1 cellular context compared by ENCODE assay signal in the genomic region with DNA sequence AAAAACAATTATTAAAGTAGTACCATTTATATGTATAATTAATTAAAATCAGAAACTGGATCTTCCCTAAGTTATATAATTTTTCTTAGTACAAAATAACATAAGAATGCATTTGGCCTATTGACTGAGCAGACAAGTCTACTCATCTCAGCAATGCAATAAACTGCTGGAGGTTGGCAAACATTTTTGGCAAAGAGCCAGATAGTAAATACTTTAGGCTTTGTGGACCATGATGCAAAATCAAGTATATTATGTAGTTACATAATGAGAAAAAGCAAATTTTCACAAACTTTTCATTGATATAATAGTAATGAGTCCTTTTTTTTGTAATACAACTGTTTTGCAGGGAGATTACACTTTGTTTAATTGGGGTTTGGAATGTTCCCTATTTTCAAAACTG.
A peak's percentile ranks its signal among the peaks of the same experiment; 100 is the strongest.
TF ChIP-seq lines count a peak whose summit lies in the region.

No MANE protein-coding gene starts in this region.

TF ChIP-seq in HEK293, 187 proteins besides CTCF, POLR2A, EP300 and RAD21 (continued from another document and continues in another):
- TF ChIP-seq, protein P1, sequence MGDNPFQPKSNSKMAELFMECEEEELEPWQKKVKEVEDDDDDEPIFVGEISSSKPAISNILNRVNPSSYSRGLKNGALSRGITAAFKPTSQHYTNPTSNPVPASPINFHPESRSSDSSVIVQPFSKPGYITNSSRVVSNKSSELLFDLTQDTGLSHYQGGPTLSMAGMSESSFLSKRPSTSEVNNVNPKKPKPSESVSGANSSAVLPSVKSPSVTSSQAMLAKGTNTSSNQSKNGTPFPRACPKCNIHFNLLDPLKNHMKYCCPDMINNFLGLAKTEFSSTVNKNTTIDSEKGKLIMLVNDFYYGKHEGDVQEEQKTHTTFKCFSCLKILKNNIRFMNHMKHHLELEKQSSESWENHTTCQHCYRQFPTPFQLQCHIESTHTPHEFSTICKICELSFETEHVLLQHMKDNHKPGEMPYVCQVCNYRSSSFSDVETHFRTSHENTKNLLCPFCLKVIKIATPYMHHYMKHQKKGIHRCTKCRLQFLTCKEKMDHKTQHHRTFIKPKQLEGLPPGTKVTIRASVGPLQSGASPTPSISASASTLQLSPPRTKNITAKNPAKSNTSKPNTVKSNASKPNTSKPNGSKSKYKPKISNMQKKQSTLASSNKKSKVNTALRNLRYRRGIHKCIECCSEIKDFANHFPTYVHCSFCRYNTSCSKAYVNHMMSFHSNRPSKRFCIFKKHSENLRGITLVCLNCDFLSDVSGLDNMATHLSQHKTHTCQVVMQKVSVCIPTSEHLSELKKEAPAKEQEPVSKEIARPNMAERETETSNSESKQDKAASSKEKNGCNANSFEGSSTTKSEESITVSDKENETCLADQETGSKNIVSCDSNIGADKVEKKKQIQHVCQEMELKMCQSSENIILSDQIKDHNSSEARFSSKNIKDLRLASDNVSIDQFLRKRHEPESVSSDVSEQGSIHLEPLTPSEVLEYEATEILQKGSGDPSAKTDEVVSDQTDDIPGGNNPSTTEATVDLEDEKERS (tag by site-specific recombination; IDR thresholded peaks at IDR 0.05): no peak
- TF ChIP-seq ZNF184 (tag by site-specific recombination; IDR thresholded peaks at IDR 0.05): peak; percentile 79; the same call in 1 of the 2 replicates
- no peak for TF ChIP-seq OVOL3 (tag by site-specific recombination; IDR thresholded peaks at IDR 0.05)
- no peak for TF ChIP-seq ZNF302 (tag by site-specific recombination; IDR thresholded peaks at IDR 0.05; ENCODE audit: low read depth)
- peak; percentile 43; the same call in 1 of the 2 replicates for TF ChIP-seq ZNF214 (tag by site-specific recombination; IDR thresholded peaks at IDR 0.05; ENCODE audit: borderline replicate concordance)
- TF ChIP-seq ZNF324 (tag by site-specific recombination; IDR thresholded peaks at IDR 0.05): no peak
- TF ChIP-seq SP3 (tag by site-specific recombination; IDR thresholded peaks at IDR 0.05): no peak
- TF ChIP-seq, protein P2, sequence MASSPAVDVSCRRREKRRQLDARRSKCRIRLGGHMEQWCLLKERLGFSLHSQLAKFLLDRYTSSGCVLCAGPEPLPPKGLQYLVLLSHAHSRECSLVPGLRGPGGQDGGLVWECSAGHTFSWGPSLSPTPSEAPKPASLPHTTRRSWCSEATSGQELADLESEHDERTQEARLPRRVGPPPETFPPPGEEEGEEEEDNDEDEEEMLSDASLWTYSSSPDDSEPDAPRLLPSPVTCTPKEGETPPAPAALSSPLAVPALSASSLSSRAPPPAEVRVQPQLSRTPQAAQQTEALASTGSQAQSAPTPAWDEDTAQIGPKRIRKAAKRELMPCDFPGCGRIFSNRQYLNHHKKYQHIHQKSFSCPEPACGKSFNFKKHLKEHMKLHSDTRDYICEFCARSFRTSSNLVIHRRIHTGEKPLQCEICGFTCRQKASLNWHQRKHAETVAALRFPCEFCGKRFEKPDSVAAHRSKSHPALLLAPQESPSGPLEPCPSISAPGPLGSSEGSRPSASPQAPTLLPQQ (tag by site-specific recombination; IDR thresholded peaks at IDR 0.05): no peak
- TF ChIP-seq, protein P3, sequence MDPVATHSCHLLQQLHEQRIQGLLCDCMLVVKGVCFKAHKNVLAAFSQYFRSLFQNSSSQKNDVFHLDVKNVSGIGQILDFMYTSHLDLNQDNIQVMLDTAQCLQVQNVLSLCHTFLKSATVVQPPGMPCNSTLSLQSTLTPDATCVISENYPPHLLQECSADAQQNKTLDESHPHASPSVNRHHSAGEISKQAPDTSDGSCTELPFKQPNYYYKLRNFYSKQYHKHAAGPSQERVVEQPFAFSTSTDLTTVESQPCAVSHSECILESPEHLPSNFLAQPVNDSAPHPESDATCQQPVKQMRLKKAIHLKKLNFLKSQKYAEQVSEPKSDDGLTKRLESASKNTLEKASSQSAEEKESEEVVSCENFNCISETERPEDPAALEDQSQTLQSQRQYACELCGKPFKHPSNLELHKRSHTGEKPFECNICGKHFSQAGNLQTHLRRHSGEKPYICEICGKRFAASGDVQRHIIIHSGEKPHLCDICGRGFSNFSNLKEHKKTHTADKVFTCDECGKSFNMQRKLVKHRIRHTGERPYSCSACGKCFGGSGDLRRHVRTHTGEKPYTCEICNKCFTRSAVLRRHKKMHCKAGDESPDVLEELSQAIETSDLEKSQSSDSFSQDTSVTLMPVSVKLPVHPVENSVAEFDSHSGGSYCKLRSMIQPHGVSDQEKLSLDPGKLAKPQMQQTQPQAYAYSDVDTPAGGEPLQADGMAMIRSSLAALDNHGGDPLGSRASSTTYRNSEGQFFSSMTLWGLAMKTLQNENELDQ (tag by site-specific recombination; IDR thresholded peaks at IDR 0.05; ENCODE audit: low read depth): no peak
- TF ChIP-seq, protein P4, sequence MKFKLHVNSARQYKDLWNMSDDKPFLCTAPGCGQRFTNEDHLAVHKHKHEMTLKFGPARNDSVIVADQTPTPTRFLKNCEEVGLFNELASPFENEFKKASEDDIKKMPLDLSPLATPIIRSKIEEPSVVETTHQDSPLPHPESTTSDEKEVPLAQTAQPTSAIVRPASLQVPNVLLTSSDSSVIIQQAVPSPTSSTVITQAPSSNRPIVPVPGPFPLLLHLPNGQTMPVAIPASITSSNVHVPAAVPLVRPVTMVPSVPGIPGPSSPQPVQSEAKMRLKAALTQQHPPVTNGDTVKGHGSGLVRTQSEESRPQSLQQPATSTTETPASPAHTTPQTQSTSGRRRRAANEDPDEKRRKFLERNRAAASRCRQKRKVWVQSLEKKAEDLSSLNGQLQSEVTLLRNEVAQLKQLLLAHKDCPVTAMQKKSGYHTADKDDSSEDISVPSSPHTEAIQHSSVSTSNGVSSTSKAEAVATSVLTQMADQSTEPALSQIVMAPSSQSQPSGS (tag by site-specific recombination; IDR thresholded peaks at IDR 0.05; ENCODE audit: low read depth): no peak
- TF ChIP-seq ZNF76 (tag by site-specific recombination; IDR thresholded peaks at IDR 0.05; ENCODE audit: borderline replicate concordance, low read depth): no peak
- TF ChIP-seq, protein P5, sequence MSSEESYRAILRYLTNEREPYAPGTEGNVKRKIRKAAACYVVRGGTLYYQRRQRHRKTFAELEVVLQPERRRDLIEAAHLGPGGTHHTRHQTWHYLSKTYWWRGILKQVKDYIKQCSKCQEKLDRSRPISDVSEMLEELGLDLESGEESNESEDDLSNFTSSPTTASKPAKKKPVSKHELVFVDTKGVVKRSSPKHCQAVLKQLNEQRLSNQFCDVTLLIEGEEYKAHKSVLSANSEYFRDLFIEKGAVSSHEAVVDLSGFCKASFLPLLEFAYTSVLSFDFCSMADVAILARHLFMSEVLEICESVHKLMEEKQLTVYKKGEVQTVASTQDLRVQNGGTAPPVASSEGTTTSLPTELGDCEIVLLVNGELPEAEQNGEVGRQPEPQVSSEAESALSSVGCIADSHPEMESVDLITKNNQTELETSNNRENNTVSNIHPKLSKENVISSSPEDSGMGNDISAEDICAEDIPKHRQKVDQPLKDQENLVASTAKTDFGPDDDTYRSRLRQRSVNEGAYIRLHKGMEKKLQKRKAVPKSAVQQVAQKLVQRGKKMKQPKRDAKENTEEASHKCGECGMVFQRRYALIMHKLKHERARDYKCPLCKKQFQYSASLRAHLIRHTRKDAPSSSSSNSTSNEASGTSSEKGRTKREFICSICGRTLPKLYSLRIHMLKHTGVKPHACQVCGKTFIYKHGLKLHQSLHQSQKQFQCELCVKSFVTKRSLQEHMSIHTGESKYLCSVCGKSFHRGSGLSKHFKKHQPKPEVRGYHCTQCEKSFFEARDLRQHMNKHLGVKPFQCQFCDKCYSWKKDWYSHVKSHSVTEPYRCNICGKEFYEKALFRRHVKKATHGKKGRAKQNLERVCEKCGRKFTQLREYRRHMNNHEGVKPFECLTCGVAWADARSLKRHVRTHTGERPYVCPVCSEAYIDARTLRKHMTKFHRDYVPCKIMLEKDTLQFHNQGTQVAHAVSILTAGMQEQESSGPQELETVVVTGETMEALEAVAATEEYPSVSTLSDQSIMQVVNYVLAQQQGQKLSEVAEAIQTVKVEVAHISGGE (tag by site-specific recombination; conservative IDR thresholded peaks at IDR 0.05; ENCODE audit: low read depth): no peak
- no peak for TF ChIP-seq ZNF623 (tag by site-specific recombination; IDR thresholded peaks at IDR 0.05)
- no peak for TF ChIP-seq FEZF1 (tag by site-specific recombination; IDR thresholded peaks at IDR 0.05)
- TF ChIP-seq ZNF660 (tag by site-specific recombination; IDR thresholded peaks at IDR 0.05): peak; percentile 99
- TF ChIP-seq, protein P6, sequence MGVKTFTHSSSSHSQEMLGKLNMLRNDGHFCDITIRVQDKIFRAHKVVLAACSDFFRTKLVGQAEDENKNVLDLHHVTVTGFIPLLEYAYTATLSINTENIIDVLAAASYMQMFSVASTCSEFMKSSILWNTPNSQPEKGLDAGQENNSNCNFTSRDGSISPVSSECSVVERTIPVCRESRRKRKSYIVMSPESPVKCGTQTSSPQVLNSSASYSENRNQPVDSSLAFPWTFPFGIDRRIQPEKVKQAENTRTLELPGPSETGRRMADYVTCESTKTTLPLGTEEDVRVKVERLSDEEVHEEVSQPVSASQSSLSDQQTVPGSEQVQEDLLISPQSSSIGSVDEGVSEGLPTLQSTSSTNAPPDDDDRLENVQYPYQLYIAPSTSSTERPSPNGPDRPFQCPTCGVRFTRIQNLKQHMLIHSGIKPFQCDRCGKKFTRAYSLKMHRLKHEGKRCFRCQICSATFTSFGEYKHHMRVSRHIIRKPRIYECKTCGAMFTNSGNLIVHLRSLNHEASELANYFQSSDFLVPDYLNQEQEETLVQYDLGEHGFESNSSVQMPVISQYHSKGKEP (tag by site-specific recombination; IDR thresholded peaks at IDR 0.05): peak; percentile 88
- TF ChIP-seq ZNF529 (tag by site-specific recombination; IDR thresholded peaks at IDR 0.05; ENCODE audit: insufficient replicate concordance): peak; percentile 55
- TF ChIP-seq, protein P7, sequence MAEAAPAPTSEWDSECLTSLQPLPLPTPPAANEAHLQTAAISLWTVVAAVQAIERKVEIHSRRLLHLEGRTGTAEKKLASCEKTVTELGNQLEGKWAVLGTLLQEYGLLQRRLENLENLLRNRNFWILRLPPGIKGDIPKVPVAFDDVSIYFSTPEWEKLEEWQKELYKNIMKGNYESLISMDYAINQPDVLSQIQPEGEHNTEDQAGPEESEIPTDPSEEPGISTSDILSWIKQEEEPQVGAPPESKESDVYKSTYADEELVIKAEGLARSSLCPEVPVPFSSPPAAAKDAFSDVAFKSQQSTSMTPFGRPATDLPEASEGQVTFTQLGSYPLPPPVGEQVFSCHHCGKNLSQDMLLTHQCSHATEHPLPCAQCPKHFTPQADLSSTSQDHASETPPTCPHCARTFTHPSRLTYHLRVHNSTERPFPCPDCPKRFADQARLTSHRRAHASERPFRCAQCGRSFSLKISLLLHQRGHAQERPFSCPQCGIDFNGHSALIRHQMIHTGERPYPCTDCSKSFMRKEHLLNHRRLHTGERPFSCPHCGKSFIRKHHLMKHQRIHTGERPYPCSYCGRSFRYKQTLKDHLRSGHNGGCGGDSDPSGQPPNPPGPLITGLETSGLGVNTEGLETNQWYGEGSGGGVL (tag by site-specific recombination; IDR thresholded peaks at IDR 0.05): no peak
- TF ChIP-seq, protein P8, sequence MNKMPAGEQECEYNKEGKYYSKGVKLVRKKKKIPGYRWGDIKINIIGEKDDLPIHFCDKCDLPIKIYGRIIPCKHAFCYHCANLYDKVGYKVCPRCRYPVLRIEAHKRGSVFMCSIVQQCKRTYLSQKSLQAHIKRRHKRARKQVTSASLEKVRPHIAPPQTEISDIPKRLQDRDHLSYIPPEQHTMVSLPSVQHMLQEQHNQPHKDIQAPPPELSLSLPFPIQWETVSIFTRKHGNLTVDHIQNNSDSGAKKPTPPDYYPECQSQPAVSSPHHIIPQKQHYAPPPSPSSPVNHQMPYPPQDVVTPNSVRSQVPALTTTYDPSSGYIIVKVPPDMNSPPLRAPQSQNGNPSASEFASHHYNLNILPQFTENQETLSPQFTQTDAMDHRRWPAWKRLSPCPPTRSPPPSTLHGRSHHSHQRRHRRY (tag by site-specific recombination; IDR thresholded peaks at IDR 0.05): no peak
- TF ChIP-seq ZNF221 (tag by site-specific recombination; IDR thresholded peaks at IDR 0.05; ENCODE audit: borderline replicate concordance): 0 out of 2 replicates have a peak, but pooled peaks have one; percentile 55
- TF ChIP-seq ZNF2 (tag by site-specific recombination; IDR thresholded peaks at IDR 0.05): no peak
- TF ChIP-seq, protein P9, sequence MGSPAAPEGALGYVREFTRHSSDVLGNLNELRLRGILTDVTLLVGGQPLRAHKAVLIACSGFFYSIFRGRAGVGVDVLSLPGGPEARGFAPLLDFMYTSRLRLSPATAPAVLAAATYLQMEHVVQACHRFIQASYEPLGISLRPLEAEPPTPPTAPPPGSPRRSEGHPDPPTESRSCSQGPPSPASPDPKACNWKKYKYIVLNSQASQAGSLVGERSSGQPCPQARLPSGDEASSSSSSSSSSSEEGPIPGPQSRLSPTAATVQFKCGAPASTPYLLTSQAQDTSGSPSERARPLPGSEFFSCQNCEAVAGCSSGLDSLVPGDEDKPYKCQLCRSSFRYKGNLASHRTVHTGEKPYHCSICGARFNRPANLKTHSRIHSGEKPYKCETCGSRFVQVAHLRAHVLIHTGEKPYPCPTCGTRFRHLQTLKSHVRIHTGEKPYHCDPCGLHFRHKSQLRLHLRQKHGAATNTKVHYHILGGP (tag by site-specific recombination; IDR thresholded peaks at IDR 0.05): peak; percentile 15; the same call in 1 of the 2 replicates
- TF ChIP-seq ZNF248 (tag by site-specific recombination; IDR thresholded peaks at IDR 0.05): no peak
- TF ChIP-seq, protein P10, sequence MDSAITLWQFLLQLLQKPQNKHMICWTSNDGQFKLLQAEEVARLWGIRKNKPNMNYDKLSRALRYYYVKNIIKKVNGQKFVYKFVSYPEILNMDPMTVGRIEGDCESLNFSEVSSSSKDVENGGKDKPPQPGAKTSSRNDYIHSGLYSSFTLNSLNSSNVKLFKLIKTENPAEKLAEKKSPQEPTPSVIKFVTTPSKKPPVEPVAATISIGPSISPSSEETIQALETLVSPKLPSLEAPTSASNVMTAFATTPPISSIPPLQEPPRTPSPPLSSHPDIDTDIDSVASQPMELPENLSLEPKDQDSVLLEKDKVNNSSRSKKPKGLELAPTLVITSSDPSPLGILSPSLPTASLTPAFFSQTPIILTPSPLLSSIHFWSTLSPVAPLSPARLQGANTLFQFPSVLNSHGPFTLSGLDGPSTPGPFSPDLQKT (IDR thresholded peaks at IDR 0.05; ENCODE audit: borderline replicate concordance, low read depth, low read length): no peak
- no peak for TF ChIP-seq ZNF792 (tag by site-specific recombination; IDR thresholded peaks at IDR 0.05)
- peak; percentile 67 for TF ChIP-seq KLF10 (tag by site-specific recombination; IDR thresholded peaks at IDR 0.05)
- TF ChIP-seq ZNF747 (tag by site-specific recombination; IDR thresholded peaks at IDR 0.05): no peak
- peak; percentile 76; the same call in 1 of the 2 replicates for TF ChIP-seq ZNF37A (tag by site-specific recombination; IDR thresholded peaks at IDR 0.05)
- TF ChIP-seq ZNF138 (tag by site-specific recombination; IDR thresholded peaks at IDR 0.05; ENCODE audit: borderline replicate concordance): no peak
- no peak for TF ChIP-seq ZNF585B (tag by site-specific recombination; IDR thresholded peaks at IDR 0.05)
- TF ChIP-seq ZBTB8A (tag by site-specific recombination; IDR thresholded peaks at IDR 0.05): no peak
- peak; percentile 58; the same call in 1 of the 2 replicates for TF ChIP-seq ZNF350 (tag by site-specific recombination; IDR thresholded peaks at IDR 0.05)
- TF ChIP-seq SCRT2 (tag by site-specific recombination; IDR thresholded peaks at IDR 0.05): no peak
- TF ChIP-seq ZNF548 (tag by site-specific recombination; IDR thresholded peaks at IDR 0.05): no peak
- 0 out of 2 replicates have a peak, but pooled peaks have one; percentile 37 for TF ChIP-seq ZSCAN30 (tag by site-specific recombination; IDR thresholded peaks at IDR 0.05)
- TF ChIP-seq KLF7 (tag by site-specific recombination; IDR thresholded peaks at IDR 0.05; ENCODE audit: borderline replicate concordance): no peak
- TF ChIP-seq ZNF596 (tag by site-specific recombination; IDR thresholded peaks at IDR 0.05): no peak
- TF ChIP-seq ZNF561 (tag by site-specific recombination; IDR thresholded peaks at IDR 0.05; ENCODE audit: borderline replicate concordance): peak; percentile 54; the same call in 1 of the 2 replicates
- peak; percentile 70 for TF ChIP-seq ZNF510 (tag by site-specific recombination; IDR thresholded peaks at IDR 0.05; ENCODE audit: insufficient replicate concordance)
